In genomic region chr5:116498478-116498877, GRCh38 we compare ENCODE assay signal across 1 cellular context.
TF ChIP-seq lines count a peak whose summit lies in the region.

No MANE protein-coding gene starts in this region.

TF ChIP-seq in HEK293, 187 proteins besides CTCF, POLR2A, EP300 and RAD21 (continued from another document and continues in another):
- TF ChIP-seq PRDM4 (tag by site-specific recombination; IDR thresholded peaks at IDR 0.05) (peak; percentile 21; the same call in 1 of the 2 replicates), ZIC2 (tag by site-specific recombination; IDR thresholded peaks at IDR 0.05) (no peak), ZNF473 (tag by site-specific recombination; IDR thresholded peaks at IDR 0.05) (no peak), ZNF571 (tag by site-specific recombination; IDR thresholded peaks at IDR 0.05) (no peak), ZNF223 (tag by site-specific recombination; IDR thresholded peaks at IDR 0.05) (no peak), ZNF362 (tag by site-specific recombination; IDR thresholded peaks at IDR 0.05) (no peak), ZNF76 (tag by site-specific recombination; IDR thresholded peaks at IDR 0.05; ENCODE audit: borderline replicate concordance, low read depth) (no peak), PATZ1 (tag by site-specific recombination; IDR thresholded peaks at IDR 0.05) (0 out of 2 replicates have a peak, but pooled peaks have one; percentile 18), GLIS2 (tag by site-specific recombination; IDR thresholded peaks at IDR 0.05) (no peak), ZNF510 (tag by site-specific recombination; IDR thresholded peaks at IDR 0.05; ENCODE audit: insufficient replicate concordance) (no peak), ZNF785 (tag by site-specific recombination; IDR thresholded peaks at IDR 0.05) (no peak), ZNF701 (tag by site-specific recombination; IDR thresholded peaks at IDR 0.05) (no peak), ZNF391 (tag by site-specific recombination; IDR thresholded peaks at IDR 0.05; ENCODE audit: borderline replicate concordance, low read depth) (no peak), OSR2 (tag by site-specific recombination; IDR thresholded peaks at IDR 0.05) (peak; percentile 49; the same call in 1 of the 2 replicates), ZBTB7A (tag by site-specific recombination; IDR thresholded peaks at IDR 0.05; ENCODE audit: low read depth) (no peak), ZNF488 (tag by site-specific recombination; IDR thresholded peaks at IDR 0.05) (no peak), EGR2 (tag by site-specific recombination; IDR thresholded peaks at IDR 0.05; ENCODE audit: low read depth) (0 out of 2 replicates have a peak, but pooled peaks have one; percentile 26), ZNF354C (tag by site-specific recombination; IDR thresholded peaks at IDR 0.05; ENCODE audit: borderline replicate concordance, low read depth) (no peak), ZNF350 (tag by site-specific recombination; IDR thresholded peaks at IDR 0.05) (no peak), ZNF341 (tag by site-specific recombination; IDR thresholded peaks at IDR 0.05; ENCODE audit: low read depth) (peak; percentile 63), ZNF239 (tag by site-specific recombination; IDR thresholded peaks at IDR 0.05) (no peak), ZNF561 (tag by site-specific recombination; IDR thresholded peaks at IDR 0.05; ENCODE audit: borderline replicate concordance) (no peak), ZSCAN18 (tag by site-specific recombination; IDR thresholded peaks at IDR 0.05) (no peak), ZNF664 (tag by site-specific recombination; IDR thresholded peaks at IDR 0.05) (no peak), RBAK (tag by site-specific recombination; IDR thresholded peaks at IDR 0.05) (no peak), ZNF623 (tag by site-specific recombination; IDR thresholded peaks at IDR 0.05) (no peak), ZNF174 (tag by site-specific recombination; IDR thresholded peaks at IDR 0.05) (no peak), ZNF548 (tag by site-specific recombination; IDR thresholded peaks at IDR 0.05) (no peak), ZNF660 (tag by site-specific recombination; IDR thresholded peaks at IDR 0.05) (no peak), BCL6B (tag by site-specific recombination; IDR thresholded peaks at IDR 0.05) (no peak), SP3 (tag by site-specific recombination; IDR thresholded peaks at IDR 0.05) (no peak), SETDB1 (IDR thresholded peaks at IDR 0.05; ENCODE audit: insufficient read length, low read length) (no peak), ZNF19 (tag by site-specific recombination; IDR thresholded peaks at IDR 0.05; ENCODE audit: low read depth) (no peak), MEIS1 (CRISPR knock-in tag; IDR thresholded peaks at IDR 0.05; ENCODE audit: borderline replicate concordance) (no peak), HOXA7 (CRISPR knock-in tag; IDR thresholded peaks at IDR 0.05; ENCODE audit: borderline replicate concordance) (no peak), PRDM1 (tag by site-specific recombination; IDR thresholded peaks at IDR 0.05) (no peak), ZNF423 (tag by site-specific recombination; IDR thresholded peaks at IDR 0.05) (no peak), ZNF114 (tag by site-specific recombination; IDR thresholded peaks at IDR 0.05) (no peak), ZNF830 (tag by site-specific recombination; IDR thresholded peaks at IDR 0.05; ENCODE audit: low read depth) (no peak), ZNF433 (tag by site-specific recombination; IDR thresholded peaks at IDR 0.05; ENCODE audit: low read depth) (no peak), YY1 (tag by site-specific recombination; IDR thresholded peaks at IDR 0.05) (no peak), ZBTB10 (tag by site-specific recombination; IDR thresholded peaks at IDR 0.05) (no peak), ZBTB21 (tag by site-specific recombination; IDR thresholded peaks at IDR 0.05) (no peak), ZNF426 (tag by site-specific recombination; IDR thresholded peaks at IDR 0.05) (no peak)
- TF ChIP-seq, protein P1, sequence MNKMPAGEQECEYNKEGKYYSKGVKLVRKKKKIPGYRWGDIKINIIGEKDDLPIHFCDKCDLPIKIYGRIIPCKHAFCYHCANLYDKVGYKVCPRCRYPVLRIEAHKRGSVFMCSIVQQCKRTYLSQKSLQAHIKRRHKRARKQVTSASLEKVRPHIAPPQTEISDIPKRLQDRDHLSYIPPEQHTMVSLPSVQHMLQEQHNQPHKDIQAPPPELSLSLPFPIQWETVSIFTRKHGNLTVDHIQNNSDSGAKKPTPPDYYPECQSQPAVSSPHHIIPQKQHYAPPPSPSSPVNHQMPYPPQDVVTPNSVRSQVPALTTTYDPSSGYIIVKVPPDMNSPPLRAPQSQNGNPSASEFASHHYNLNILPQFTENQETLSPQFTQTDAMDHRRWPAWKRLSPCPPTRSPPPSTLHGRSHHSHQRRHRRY (tag by site-specific recombination; IDR thresholded peaks at IDR 0.05): no peak
- TF ChIP-seq, protein P2, sequence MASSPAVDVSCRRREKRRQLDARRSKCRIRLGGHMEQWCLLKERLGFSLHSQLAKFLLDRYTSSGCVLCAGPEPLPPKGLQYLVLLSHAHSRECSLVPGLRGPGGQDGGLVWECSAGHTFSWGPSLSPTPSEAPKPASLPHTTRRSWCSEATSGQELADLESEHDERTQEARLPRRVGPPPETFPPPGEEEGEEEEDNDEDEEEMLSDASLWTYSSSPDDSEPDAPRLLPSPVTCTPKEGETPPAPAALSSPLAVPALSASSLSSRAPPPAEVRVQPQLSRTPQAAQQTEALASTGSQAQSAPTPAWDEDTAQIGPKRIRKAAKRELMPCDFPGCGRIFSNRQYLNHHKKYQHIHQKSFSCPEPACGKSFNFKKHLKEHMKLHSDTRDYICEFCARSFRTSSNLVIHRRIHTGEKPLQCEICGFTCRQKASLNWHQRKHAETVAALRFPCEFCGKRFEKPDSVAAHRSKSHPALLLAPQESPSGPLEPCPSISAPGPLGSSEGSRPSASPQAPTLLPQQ (tag by site-specific recombination; IDR thresholded peaks at IDR 0.05): no peak
